In genomic region chr2:192236136-192236535, GRCh38 we compare ENCODE assay signal across 16 cellular contexts.
A peak's percentile ranks its signal among the peaks of the same experiment; 100 is the strongest.
DNase-seq lines count a peak whose midpoint lies in the region; ATAC-seq and TF ChIP-seq lines count a peak whose summit lies in the region.
"Had no signal": no experiment of that assay in that cellular context is flagged by ENCODE, and none has a peak within 500 bp of the region (broad histone marks: within the 10 kb centered on the region; RNA-seq: fewer than 3 reads in every experiment).

No MANE protein-coding gene starts in this region.

- TF ChIP-seq CTCF in choroid plexus epithelial cell (conservative IDR thresholded peaks at IDR 0.05; ENCODE audit: low read depth, low read length) (no peak), retinal pigment epithelial cell (conservative IDR thresholded peaks at IDR 0.05; ENCODE audit: low read depth, low read length) (no peak)

- H3K4me3 ChIP-seq in choroid plexus epithelial cell (ENCODE audit: low read depth, low read length) = no peak overlapping the region
- no peak overlapping the region for H3K4me3 ChIP-seq in retinal pigment epithelial cell (ENCODE audit: low read length)
- H3K4me3 ChIP-seq: lung, psoas muscle, vagina had no signal

- ATAC-seq in HG02763 (IDR thresholded peaks at IDR 0.05; ENCODE audit: unreplicated experiment) (no peak), GM21717 (IDR thresholded peaks at IDR 0.05; ENCODE audit: unreplicated experiment) (no peak), HG02970 (IDR thresholded peaks at IDR 0.05; ENCODE audit: low FRiP score, unreplicated experiment) (no peak)
- ATAC-seq: naive thymus-derived CD8-positive, alpha-beta T cell; Panc1; psoas muscle had no signal

- DNase-seq in GM03348 (ENCODE audit: low spot score) (peak; percentile 13), NCI-H226 (peak; percentile 5), choroid plexus epithelial cell (ENCODE audit: low read depth) (peak; percentile 84), retinal pigment epithelial cell (ENCODE audit: low read depth) (peak; percentile 39), NCI-H526 treated with DMSO at 0.1 percent for 48 hours (lab: John Stamatoyannopoulos, UW) (no peak)
- DNase-seq: activated B cell treated with CpG ODN at 0.5 μM for 24 hours; activated gamma-delta T cell treated with Interleukin-2 at 50 U/mL for 16 hours; effector CD8-positive, alpha-beta T cell; naive thymus-derived CD8-positive, alpha-beta T cell had no signal
